In the genomic region with DNA sequence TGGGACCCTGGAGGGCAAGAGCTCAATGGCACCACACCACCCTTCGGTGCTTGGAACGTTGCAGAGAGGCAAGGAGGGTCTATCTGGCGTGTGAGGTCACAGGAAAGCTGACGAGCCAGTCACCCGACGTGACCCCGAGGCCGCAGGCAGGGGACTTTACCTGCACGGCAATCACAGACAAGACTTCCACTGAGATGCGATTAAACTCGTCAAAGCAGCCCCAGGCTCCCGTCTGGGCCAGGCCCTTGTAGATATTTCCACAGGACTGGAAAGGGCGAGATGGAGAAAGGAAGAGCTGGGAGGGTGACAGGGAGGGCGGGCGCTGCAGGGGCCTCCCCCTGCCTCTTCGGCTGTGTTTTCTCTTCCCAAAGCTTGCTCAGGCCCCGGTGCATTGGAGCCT, we compare ENCODE assay signal across 29 cellular contexts.
DNase-seq lines count a peak whose midpoint lies in the region; FAIRE-seq and TF ChIP-seq lines count a peak whose summit lies in the region.
"Had no signal": no experiment of that assay in that cellular context is flagged by ENCODE, and none has a peak within 500 bp of the region (broad histone marks: within the 10 kb centered on the region; RNA-seq: fewer than 3 reads in every experiment).

No MANE protein-coding gene starts in this region.

- H2BK12ac ChIP-seq in H9 (ENCODE audit: insufficient read length, low read depth, low read length) (no peak overlapping the region), H1 (ENCODE audit: low read depth, low read length) (peak overlapping the region; percentile 80; the same call in 1 of the 2 replicates)

- no peaks in the 10 kb centered on the region for H3K79me2 ChIP-seq in H9 (ENCODE audit: insufficient read depth, low read length)
- H3K79me2 ChIP-seq in H1 (ENCODE audit: control insufficient read depth in 1 of 2, insufficient read depth in 2 of 2, low read length in 2 of 2): no peaks in the 10 kb centered on the region
- H3K79me2 ChIP-seq in neural progenitor cell (ENCODE audit: low read depth): no peaks in the 10 kb centered on the region

- peak overlapping the region in 7 of 11 experiments; percentile 33 to 78 (median 58); a peak in 10 of 22 replicates for H3K4me2 ChIP-seq in BLaER1 treated with 17β-estradiol and CSF1 and Interleukin-3, amounts not matched to agents 10 nM and 100 nM
- H3K4me2 ChIP-seq in H9 (ENCODE audit: insufficient read depth, insufficient read length, low read length) (peak overlapping the region; percentile 26), H1 (ENCODE audit: insufficient read depth in 1 of 2, low read depth in 2 of 2, low read length in 2 of 2) (0 out of 4 replicates have a peak overlapping the region, but pooled peaks of 1 of the 2 experiments have one; percentile 12), neural progenitor cell (no peak overlapping the region)
- H3K4me2 ChIP-seq: PC-9 had no signal

- H3K4me1 ChIP-seq in BLaER1 treated with 17β-estradiol and CSF1 and Interleukin-3, amounts not matched to agents 10 nM and 100 nM: peaks cover 20 to 61% (median 45%) of the 10 kb centered on the region in 10 experiments; a peak in 19 of 20 replicates
- H3K4me1 ChIP-seq in H9 (ENCODE audit: insufficient read depth, low read length) (peaks cover 4% of the 10 kb centered on the region), H1 (replicated peaks in 1 of 4; ENCODE audit: control insufficient read depth in 3 of 4, insufficient read depth in 4 of 4, low read length in 3 of 4) (peaks cover 0 to 11% (median 9%) of the 10 kb centered on the region in 4 experiments; a peak in 6 of 7 replicates), neural progenitor cell (no peaks in the 10 kb centered on the region)
- H3K4me1 ChIP-seq: psoas muscle, tibial nerve had no signal

- no peaks in the 10 kb centered on the region for H4K20me1 ChIP-seq in BLaER1 treated with 17β-estradiol and CSF1 and Interleukin-3, amounts not matched to agents 10 nM and 100 nM
- H4K20me1 ChIP-seq in H9 (ENCODE audit: control insufficient read depth, insufficient read depth, insufficient read length) (no peaks in the 10 kb centered on the region), H1 (replicated peaks in 1 of 2; ENCODE audit: control insufficient read depth in 1 of 2, insufficient read depth in 2 of 2, low read length in 2 of 2) (no peaks in the 10 kb centered on the region), neural progenitor cell (ENCODE audit: low read depth) (no peaks in the 10 kb centered on the region)

- no peak overlapping the region for H2BK15ac ChIP-seq in H9 (ENCODE audit: low read depth, low read length)
- H2BK15ac ChIP-seq in H1 (ENCODE audit: low read length): no peak overlapping the region

- H3K4me3 ChIP-seq in BLaER1 treated with 17β-estradiol and CSF1 and Interleukin-3, amounts not matched to agents 10 nM and 100 nM: no peak overlapping the region
- H3K4me3 ChIP-seq in H1 (ENCODE audit: extremely low read depth in 1 of 4, insufficient read depth in 2 of 4, low read depth in 3 of 4, low read length in 4 of 4): peak overlapping the region in 1 of 4 experiments; percentile 2; a peak in 1 of 8 replicates
- no peak overlapping the region for H3K4me3 ChIP-seq in neural progenitor cell
- H3K4me3 ChIP-seq: PC-9, psoas muscle, tibial nerve had no signal

- H2BK120ac ChIP-seq in H9 (ENCODE audit: low read depth, low read length, poor library complexity, severe bottlenecking) (no peak overlapping the region), H1 (replicated peaks; ENCODE audit: low read depth, low read length) (no peak overlapping the region)

- POLR2A ChIA-PET in H1 (lab: Charles Lee; ENCODE audit: partially characterized antibody): interaction anchor here (1.0 kb wide), 1 partner anchor 102 kb away, joined by 3 read pairs; no protein-coding TSS in a partner anchor

- H3K9me3 ChIP-seq in BLaER1 treated with 17β-estradiol and CSF1 and Interleukin-3, amounts not matched to agents 10 nM and 100 nM (replicated peaks in 1 of 11): no peaks in the 10 kb centered on the region
- no peaks in the 10 kb centered on the region for H3K9me3 ChIP-seq in H9 (ENCODE audit: control insufficient read depth, low read depth, low read length)
- no peaks in the 10 kb centered on the region for H3K9me3 ChIP-seq in H1 (ENCODE audit: insufficient read depth in 2 of 2, low read depth in 1 of 2, low read length in 1 of 2)
- H3K9me3 ChIP-seq in neural progenitor cell (ENCODE audit: low read depth): no peaks in the 10 kb centered on the region
- H3K9me3 ChIP-seq: neutrophil, psoas muscle, tibial nerve had no signal

- no peaks in the 10 kb centered on the region for H3K27me3 ChIP-seq in BLaER1 treated with 17β-estradiol and CSF1 and Interleukin-3, amounts not matched to agents 10 nM and 100 nM
- no peaks in the 10 kb centered on the region for H3K27me3 ChIP-seq in H9 (ENCODE audit: insufficient read depth, low read length)
- no peaks in the 10 kb centered on the region; a peak in 1 of 7 replicates for H3K27me3 ChIP-seq in H1 (replicated peaks in 1 of 4; ENCODE audit: control insufficient read depth in 3 of 4, extremely low read depth in 1 of 4, insufficient read depth in 3 of 4, low read length in 3 of 4)
- H3K27me3 ChIP-seq in neural progenitor cell: peaks cover 3% of the 10 kb centered on the region
- H3K27me3 ChIP-seq: neutrophil had no signal

- H2BK5ac ChIP-seq in H9 (ENCODE audit: insufficient read length, low read length): no peak overlapping the region
- H2BK5ac ChIP-seq in H1 (ENCODE audit: low read depth, low read length): no peak overlapping the region

- TF ChIP-seq EP300 in H1 (IDR thresholded peaks at IDR 0.05; ENCODE audit: borderline replicate concordance in 1 of 2, low read depth in 2 of 2, low read length in 2 of 2): no peak

- H3K4ac ChIP-seq in H9 (ENCODE audit: low read depth, low read length) (no peak overlapping the region), H1 (replicated peaks; ENCODE audit: insufficient read length, low read depth, low read length) (no peak overlapping the region)

- no peaks in the 10 kb centered on the region for H3K23me2 ChIP-seq in H9 (ENCODE audit: insufficient read length, low read depth, low read length, poor library complexity, severe bottlenecking)
- H3K23me2 ChIP-seq in H1 (ENCODE audit: low read depth, low read length): no peaks in the 10 kb centered on the region

- no peak for TF ChIP-seq RAD21 in H1 (IDR thresholded peaks at IDR 0.05 in 1 of 2, conservative IDR thresholded peaks at IDR 0.05 in 1 of 2; ENCODE audit: low read depth in 2 of 2, low read length in 2 of 2)

- no peak overlapping the region; the same call in 1 of the 2 replicates for H3K14ac ChIP-seq in H9 (ENCODE audit: insufficient read depth, low read length)
- no peak overlapping the region for H3K14ac ChIP-seq in H1 (ENCODE audit: insufficient read length)

- H4K5ac ChIP-seq in H9 (ENCODE audit: insufficient read length, low read depth, low read length) (no peak overlapping the region), H1 (ENCODE audit: insufficient read length, low read depth, low read length) (no peak overlapping the region)

- H3K56ac ChIP-seq in H9 (ENCODE audit: insufficient read length, low read depth, low read length) (no peak overlapping the region), H1 (replicated peaks; ENCODE audit: insufficient read length, low read depth, low read length) (no peak overlapping the region)

- no peak overlapping the region for H2AK5ac ChIP-seq in H9 (ENCODE audit: insufficient read length, low read length)
- no peak overlapping the region for H2AK5ac ChIP-seq in H1 (ENCODE audit: low read depth, low read length)

- H3F3A ChIP-seq in neural progenitor cell (ENCODE audit: low read depth): no peaks in the 10 kb centered on the region

- H3K36me3 Mint-ChIP-seq in H9 (ENCODE audit: insufficient read depth in 1 of 3, low read depth in 3 of 3): no peaks in the 10 kb centered on the region
- no peaks in the 10 kb centered on the region for H3K36me3 Mint-ChIP-seq in neural progenitor cell
- no peaks in the 10 kb centered on the region for H3K36me3 Mint-ChIP-seq in T-helper 2 cell treated with Interferon-gamma antibody and Interleukin-4, amounts not matched to agents 5 μg/mL and 100 μg/mL, for 36 hours (ENCODE audit: low read depth)

- TF ChIP-seq POLR2A in H1 (IDR thresholded peaks at IDR 0.05; ENCODE audit: control extremely low read depth in 1 of 2, low read depth in 2 of 2, low read length in 2 of 2) (no peak), GM12891 (IDR thresholded peaks at IDR 0.05; ENCODE audit: low read depth, low read length) (no peak)

- no peak overlapping the region for H4K91ac ChIP-seq in H9 (ENCODE audit: insufficient read length, low read depth, low read length)
- no peak overlapping the region for H4K91ac ChIP-seq in H1 (replicated peaks; ENCODE audit: insufficient read length, low read length)

- H2AFZ ChIP-seq in H9 (ENCODE audit: low read length) (no peak overlapping the region), H1 (ENCODE audit: low read length) (peak overlapping the region; percentile 47; the same call in 1 of the 2 replicates), neural progenitor cell (replicated peaks) (peak overlapping the region; percentile 9)
- H2AFZ ChIP-seq: PC-9 had no signal

- no peak overlapping the region for H2BK20ac ChIP-seq in H9 (ENCODE audit: low read depth, low read length, poor library complexity, severe bottlenecking)
- H2BK20ac ChIP-seq in H1 (ENCODE audit: low read length): no peak overlapping the region

- peak overlapping the region in 4 of 11 experiments; percentile 13 to 39 (median 29); a peak in 4 of 22 replicates for H3K9ac ChIP-seq in BLaER1 treated with 17β-estradiol and CSF1 and Interleukin-3, amounts not matched to agents 10 nM and 100 nM
- H3K9ac ChIP-seq in H9 (ENCODE audit: extremely low read depth, insufficient read length, low read length) (no peak overlapping the region), H1 (replicated peaks in 1 of 4; ENCODE audit: extremely low read depth in 1 of 4, low read depth in 3 of 4, low read length in 3 of 4) (no peak overlapping the region), neural progenitor cell (no peak overlapping the region)

- H3K36me3 ChIP-seq in BLaER1 treated with 17β-estradiol and CSF1 and Interleukin-3, amounts not matched to agents 10 nM and 100 nM: no peaks in the 10 kb centered on the region
- H3K36me3 ChIP-seq in H1 (ENCODE audit: control insufficient read depth in 2 of 4, insufficient read depth in 4 of 4, low read length in 3 of 4) (no peaks in the 10 kb centered on the region), neural progenitor cell (no peaks in the 10 kb centered on the region)
- H3K36me3 ChIP-seq: neutrophil, tibial nerve had no signal

- peaks cover 14% of the 10 kb centered on the region for H3K27me3 Mint-ChIP-seq in H9 (ENCODE audit: low read depth)
- peaks cover 4% of the 10 kb centered on the region for H3K27me3 Mint-ChIP-seq in neural progenitor cell (ENCODE audit: insufficient read depth, low read depth)
- H3K27me3 Mint-ChIP-seq in T-helper 2 cell treated with Interferon-gamma antibody and Interleukin-4, amounts not matched to agents 5 μg/mL and 100 μg/mL, for 36 hours (ENCODE audit: low read depth): peaks cover 3% of the 10 kb centered on the region
- H3K27me3 Mint-ChIP-seq: activated CD4-positive, alpha-beta T cell treated with anti-CD3 and anti-CD28 coated beads, Interleukin-2, amount 10 ng/mL, durations not matched to agents 7 days and 5 days; activated naive CD8-positive, alpha-beta T cell treated with anti-CD3 and anti-CD28 coated beads, Interleukin-2, amount 50 U/mL, for 24 hours had no signal

- peak overlapping the region in 8 of 11 experiments; percentile 22 to 58 (median 51); a peak in 14 of 22 replicates for H3K27ac ChIP-seq in BLaER1 treated with 17β-estradiol and CSF1 and Interleukin-3, amounts not matched to agents 10 nM and 100 nM
- H3K27ac ChIP-seq in H9 (ENCODE audit: insufficient read length, low read depth, low read length) (no peak overlapping the region), H1 (ENCODE audit: low read depth, low read length) (no peak overlapping the region), neural progenitor cell (no peak overlapping the region)
- H3K27ac ChIP-seq: neutrophil, PC-9, psoas muscle, tibial nerve had no signal

- TF ChIP-seq CTCF in H9 (conservative IDR thresholded peaks at IDR 0.05) (no peak), H1 (IDR thresholded peaks at IDR 0.05; ENCODE audit: control extremely low read depth in 1 of 3, insufficient read depth in 1 of 3, low read depth in 1 of 3, low read length in 3 of 3) (no peak), neural progenitor cell (IDR thresholded peaks at IDR 0.05) (no peak)

- H3K79me1 ChIP-seq in H9 (ENCODE audit: insufficient read depth, low read depth, low read length, poor library complexity, severe bottlenecking) (no peaks in the 10 kb centered on the region), H1 (ENCODE audit: low read depth, low read length) (no peaks in the 10 kb centered on the region)

- FAIRE-seq in H1 (lab: Jason Lieb, UNC): no peak
- no peak for FAIRE-seq in GM12891 (lab: Jason Lieb, UNC)

- H3K18ac ChIP-seq in H9 (ENCODE audit: insufficient read length, low read depth, low read length) (no peak overlapping the region), H1 (ENCODE audit: extremely low read depth, low read length) (no peak overlapping the region)

- CTCF ChIA-PET in H1 (lab: Charles Lee; ENCODE audit: partially characterized antibody): interaction anchor here (0.6 to 5.4 kb wide), 17 partner anchors 9 to 902 kb away, joined by 3 to 92 read pairs (median 4); no protein-coding TSS in a partner anchor

- H3K27ac Mint-ChIP-seq in H9 (no peak overlapping the region), neural progenitor cell (no peak overlapping the region)
- no peak overlapping the region for H3K27ac Mint-ChIP-seq in T-helper 2 cell treated with Interferon-gamma antibody and Interleukin-4, amounts not matched to agents 5 μg/mL and 100 μg/mL, for 36 hours
- H3K27ac Mint-ChIP-seq: activated CD4-positive, alpha-beta T cell treated with anti-CD3 and anti-CD28 coated beads, Interleukin-2, amount 10 ng/mL, durations not matched to agents 7 days and 5 days; activated naive CD8-positive, alpha-beta T cell treated with anti-CD3 and anti-CD28 coated beads, Interleukin-2, amount 50 U/mL, for 24 hours had no signal

- H3K4me3 Mint-ChIP-seq in H9 (peak overlapping the region in 1 of 2 experiments; percentile 13; a peak in 1 of 5 replicates), neural progenitor cell (no peak overlapping the region)
- no peak overlapping the region for H3K4me3 Mint-ChIP-seq in T-helper 2 cell treated with Interferon-gamma antibody and Interleukin-4, amounts not matched to agents 5 μg/mL and 100 μg/mL, for 36 hours
- H3K4me3 Mint-ChIP-seq: activated CD4-positive, alpha-beta T cell treated with anti-CD3 and anti-CD28 coated beads, Interleukin-2, amount 10 ng/mL, durations not matched to agents 7 days and 5 days; activated naive CD8-positive, alpha-beta T cell treated with anti-CD3 and anti-CD28 coated beads, Interleukin-2, amount 50 U/mL, for 24 hours had no signal

- no peak overlapping the region for H4K8ac ChIP-seq in H9 (replicated peaks; ENCODE audit: insufficient read length, low read depth, low read length)
- no peak overlapping the region for H4K8ac ChIP-seq in H1 (ENCODE audit: extremely low read depth, insufficient read depth, low read length)

- H3K4me1 Mint-ChIP-seq in H9 (peaks cover 12 to 15% of the 10 kb centered on the region in 2 experiments), neural progenitor cell (peaks cover 2% of the 10 kb centered on the region)
- H3K4me1 Mint-ChIP-seq in T-helper 2 cell treated with Interferon-gamma antibody and Interleukin-4, amounts not matched to agents 5 μg/mL and 100 μg/mL, for 36 hours (ENCODE audit: low read depth): no peaks in the 10 kb centered on the region
- H3K4me1 Mint-ChIP-seq: activated CD4-positive, alpha-beta T cell treated with anti-CD3 and anti-CD28 coated beads, Interleukin-2, amount 10 ng/mL, durations not matched to agents 7 days and 5 days; activated naive CD8-positive, alpha-beta T cell treated with anti-CD3 and anti-CD28 coated beads, Interleukin-2, amount 50 U/mL, for 24 hours had no signal

- H3K23ac ChIP-seq in H9 (ENCODE audit: insufficient read length, low read depth, low read length) (no peak overlapping the region), H1 (ENCODE audit: insufficient read length) (no peak overlapping the region)

- H3T11ph ChIP-seq in H9 (ENCODE audit: low read length): no peak overlapping the region

- WGBS in H9 (ENCODE audit: extremely low coverage, insufficient read length, low lambda C conversion rate): no CpG with 5 or more reads among the region's 17 CpGs
- WGBS in H1 (ENCODE audit: extremely low coverage in 1 of 2, insufficient coverage in 1 of 2, insufficient read length in 1 of 2, insufficient replicate concordance in 2 of 2, low coverage in 1 of 2, low lambda C conversion rate in 2 of 2, missing lambda C conversion rate in 1 of 2), 2 experiments: 54% methylated on average over 15 of the region's 17 CpGs; no CpG with 5 or more reads in 1 of the 2 experiments

- peak; percentile 67 for DNase-seq in H9
- DNase-seq in H1 (ENCODE audit: low read depth in 1 of 2, low spot score in 2 of 2): no peak
- no peak for DNase-seq in neural progenitor cell (ENCODE audit: low spot score)
- no peak for DNase-seq in NOMO-1 treated with dmso at 0.1 percent for 144 hours (lab: John Stamatoyannopoulos, UW; ENCODE audit: unreplicated experiment)
- no peak for DNase-seq in T-helper 2 cell treated with Interferon-gamma antibody and Interleukin-4, amounts not matched to agents 5 μg/mL and 100 μg/mL, for 36 hours (ENCODE audit: low spot score)
- DNase-seq in GM12891 (ENCODE audit: insufficient read length, low spot score): no peak
- DNase-seq: activated CD4-positive, alpha-beta T cell treated with anti-CD3 and anti-CD28 coated beads, Interleukin-2, amount 10 ng/mL, durations not matched to agents 7 days and 5 days; activated gamma-delta T cell treated with Interleukin-2 at 50 U/mL for 16 hours; activated naive CD8-positive, alpha-beta T cell treated with anti-CD3 and anti-CD28 coated beads, Interleukin-2, amount 50 U/mL, for 24 hours; activated T-cell treated with anti-CD3 and anti-CD28 coated beads, Interleukin-2, amount 50 U/mL, for 1 hour; C1 segment of cervical spinal cord; central memory CD4-positive, alpha-beta T cell; COR-L47; cortex of kidney; effector memory CD4-positive, alpha-beta T cell; GDM1; hypothalamus; left ventricle myocardium superior; NCI-H1048; NCI-H187; NCI-H524; NK-92 treated with Interleukin-12 subunit alpha and Interleukin-12 subunit beta, amount 100 ng/mL, for 24 hours; PC-9; psoas muscle; SHP77 treated with DMSO at 0.1 percent for 48 hours; stimulated activated CD4-positive, alpha-beta T cell treated with anti-CD3 and anti-CD28 coated beads, Interleukin-4, amount 100 ng/mL, for 24 hours had no signal

- H3K9me3 Mint-ChIP-seq in H9: no peaks in the 10 kb centered on the region
- H3K9me3 Mint-ChIP-seq in neural progenitor cell: no peaks in the 10 kb centered on the region
- H3K9me3 Mint-ChIP-seq in T-helper 2 cell treated with Interferon-gamma antibody and Interleukin-4, amounts not matched to agents 5 μg/mL and 100 μg/mL, for 36 hours: no peaks in the 10 kb centered on the region
- H3K9me3 Mint-ChIP-seq: activated CD4-positive, alpha-beta T cell treated with anti-CD3 and anti-CD28 coated beads, Interleukin-2, amount 10 ng/mL, durations not matched to agents 7 days and 5 days; activated naive CD8-positive, alpha-beta T cell treated with anti-CD3 and anti-CD28 coated beads, Interleukin-2, amount 50 U/mL, for 24 hours had no signal

Comparison
In these comparisons a context has a peak if more than half of its experiments do, and no peak if none do; other contexts are left out.
1. H3K27ac ChIP-seq: peak in BLaER1 treated with 17β-estradiol and CSF1 and Interleukin-3, amounts not matched to agents 10 nM and 100 nM (8 of 11); none in H9 (single experiment), H1 (single experiment) and neural progenitor cell (single experiment).